Comparison of ENCODE assay signal across 19 cellular contexts in genomic region chr6:41459738-41460137, GRCh38.
A peak's percentile ranks its signal among the peaks of the same experiment; 100 is the strongest.
DNase-seq lines count a peak whose midpoint lies in the region; ATAC-seq and TF ChIP-seq lines count a peak whose summit lies in the region.
"Had no signal": no experiment of that assay in that cellular context is flagged by ENCODE, and none has a peak within 500 bp of the region (broad histone marks: within the 10 kb centered on the region; RNA-seq: fewer than 3 reads in every experiment).

No MANE protein-coding gene starts in this region.

- H3K36me3 Mint-ChIP-seq in activated CD4-positive, alpha-beta memory T cell treated with anti-CD3 and anti-CD28 coated beads for 36 hours = no peaks in the 10 kb centered on the region
- no peaks in the 10 kb centered on the region for H3K36me3 Mint-ChIP-seq in activated CD4-positive, alpha-beta memory T cell treated with anti-CD3 and anti-CD28 coated beads, Interleukin-2, amount 10 ng/mL, durations not matched to agents 7 days and 5 days (ENCODE audit: low read depth)

- CTCF ChIA-PET in activated CD4-positive, alpha-beta memory T cell treated with anti-CD3 and anti-CD28 coated beads for 36 hours (lab: Charles Lee) = interaction anchor here (1.4 kb wide), 1 partner anchor 15 kb away, joined by 3 read pairs; no protein-coding TSS in a partner anchor
- CTCF ChIA-PET in activated CD4-positive, alpha-beta memory T cell treated with anti-CD3 and anti-CD28 coated beads, Interleukin-2, amount 10 ng/mL, durations not matched to agents 7 days and 5 days (lab: Charles Lee) = no interaction called here
- CTCF ChIA-PET in PC-9 (lab: Charles Lee) = no interaction called here

- no peak overlapping the region for H3K4me3 Mint-ChIP-seq in activated CD4-positive, alpha-beta memory T cell treated with anti-CD3 and anti-CD28 coated beads for 36 hours
- no peak overlapping the region for H3K4me3 Mint-ChIP-seq in activated CD4-positive, alpha-beta memory T cell treated with anti-CD3 and anti-CD28 coated beads, Interleukin-2, amount 10 ng/mL, durations not matched to agents 7 days and 5 days
- H3K4me3 Mint-ChIP-seq: CD4-positive, alpha-beta T cell had no signal

- H3K79me2 ChIP-seq in PC-9 (ENCODE audit: low read depth) = no peaks in the 10 kb centered on the region

- no peak for DNase-seq in activated CD4-positive, alpha-beta memory T cell treated with anti-CD3 and anti-CD28 coated beads for 36 hours
- no peak for DNase-seq in activated CD4-positive, alpha-beta memory T cell treated with anti-CD3 and anti-CD28 coated beads, Interleukin-2, amount 10 ng/mL, durations not matched to agents 7 days and 5 days
- peak in 1 of 2 experiments; percentile 42 for DNase-seq in PC-9
- DNase-seq in mucosa of descending colon = no peak
- no peak for DNase-seq in NCI-H2227 (lab: John Stamatoyannopoulos, UW; ENCODE audit: unreplicated experiment)
- DNase-seq in activated CD4-positive, CD25-positive, alpha-beta regulatory T cell (lab: John Stamatoyannopoulos, UW) = no peak
- DNase-seq: AML-193; CD4-positive, alpha-beta T cell; DMS153; DMS79; GDM1; GM23248; IMR-90 had no signal

- H3K4me2 ChIP-seq in PC-9 = 0 out of 2 replicates have a peak overlapping the region, but pooled peaks have one; percentile 13
- H3K4me2 ChIP-seq: A549 had no signal

- H3K4me1 ChIP-seq in PC-9 (replicated peaks; ENCODE audit: insufficient read depth) (peaks cover 11% of the 10 kb centered on the region), mucosa of descending colon (ENCODE audit: low read depth) (peaks cover 7% of the 10 kb centered on the region)

- H2AFZ ChIP-seq in PC-9 = no peak overlapping the region
- H2AFZ ChIP-seq: GM23248 had no signal

- no peak overlapping the region for H3K27ac ChIP-seq in PC-9
- H3K27ac ChIP-seq: 22Rv1, A549, C4-2B, GM23248, HL-60 had no signal

- no peaks in the 10 kb centered on the region for H3K9me2 ChIP-seq in PC-9 (ENCODE audit: insufficient read depth)

- intact Hi-C loops in activated CD4-positive, alpha-beta memory T cell treated with anti-CD3 and anti-CD28 coated beads for 36 hours (cut with micrococcal nuclease) = no loop called here
- intact Hi-C loops in PC-9 (cut with micrococcal nuclease; ENCODE audit: unreplicated experiment) (no loop called here), mucosa of descending colon (cut with DNase I, micrococcal nuclease) (loop anchor here (5.0 to 10.0 kb wide), 2 partner anchors 133 to 135 kb away; no protein-coding TSS in a partner anchor)

- no peaks in the 10 kb centered on the region for H3K4me1 Mint-ChIP-seq in activated CD4-positive, alpha-beta memory T cell treated with anti-CD3 and anti-CD28 coated beads for 36 hours (ENCODE audit: low read depth)
- H3K4me1 Mint-ChIP-seq in activated CD4-positive, alpha-beta memory T cell treated with anti-CD3 and anti-CD28 coated beads, Interleukin-2, amount 10 ng/mL, durations not matched to agents 7 days and 5 days = no peaks in the 10 kb centered on the region

- H3K4me3 ChIP-seq in PC-9 = no peak overlapping the region
- H3K4me3 ChIP-seq in mucosa of descending colon = no peak overlapping the region
- H3K4me3 ChIP-seq: A549, GM23248, HAP-1 had no signal

- no peak for TF ChIP-seq CTCF in PC-9 (conservative IDR thresholded peaks at IDR 0.05)
- TF ChIP-seq CTCF in mucosa of descending colon (IDR thresholded peaks at IDR 0.05) = no peak

- no peaks in the 10 kb centered on the region for H4K20me1 ChIP-seq in PC-9 (ENCODE audit: insufficient read depth)

- H3F3A ChIP-seq in PC-9 (ENCODE audit: insufficient read depth, low read depth) = no peaks in the 10 kb centered on the region

- H3K9me3 ChIP-seq in PC-9 (ENCODE audit: insufficient read depth, low read depth) (no peaks in the 10 kb centered on the region), mucosa of descending colon (no peaks in the 10 kb centered on the region)
- H3K9me3 ChIP-seq: A549, HAP-1 had no signal

- ATAC-seq in mucosa of descending colon (peak; percentile 16), HG03196 (IDR thresholded peaks at IDR 0.05; ENCODE audit: unreplicated experiment) (no peak)
- ATAC-seq: A549 had no signal

- POLR2A ChIA-PET in activated CD4-positive, alpha-beta memory T cell treated with anti-CD3 and anti-CD28 coated beads for 36 hours (lab: Charles Lee) = no interaction called here
- POLR2A ChIA-PET in activated CD4-positive, alpha-beta memory T cell treated with anti-CD3 and anti-CD28 coated beads, Interleukin-2, amount 10 ng/mL, durations not matched to agents 7 days and 5 days (lab: Charles Lee) = no interaction called here
- POLR2A ChIA-PET in PC-9 (lab: Charles Lee; ENCODE audit: unreplicated experiment) = no interaction called here

- no TSS peak for BruUV-seq in PC-9 (replicated peaks; lab: Mats Ljungman, UMichigan)

- H3K36me3 ChIP-seq in PC-9 (ENCODE audit: low read depth) = no peaks in the 10 kb centered on the region
- H3K36me3 ChIP-seq in mucosa of descending colon (ENCODE audit: low read depth) = no peaks in the 10 kb centered on the region
- H3K36me3 ChIP-seq: HAP-1 had no signal

- H3K27me3 ChIP-seq in PC-9 (ENCODE audit: insufficient read depth, low read depth) = peaks cover 13% of the 10 kb centered on the region; the same call in 1 of the 2 replicates

- peak overlapping the region; percentile 31 for H3K27ac Mint-ChIP-seq in activated CD4-positive, alpha-beta memory T cell treated with anti-CD3 and anti-CD28 coated beads for 36 hours
- no peak overlapping the region for H3K27ac Mint-ChIP-seq in activated CD4-positive, alpha-beta memory T cell treated with anti-CD3 and anti-CD28 coated beads, Interleukin-2, amount 10 ng/mL, durations not matched to agents 7 days and 5 days
- H3K27ac Mint-ChIP-seq: CD4-positive, alpha-beta T cell had no signal

- H3K27me3 Mint-ChIP-seq in activated CD4-positive, alpha-beta memory T cell treated with anti-CD3 and anti-CD28 coated beads for 36 hours = peaks cover 15% of the 10 kb centered on the region
- H3K27me3 Mint-ChIP-seq in activated CD4-positive, alpha-beta memory T cell treated with anti-CD3 and anti-CD28 coated beads, Interleukin-2, amount 10 ng/mL, durations not matched to agents 7 days and 5 days = peaks cover 28% of the 10 kb centered on the region

- no peaks in the 10 kb centered on the region for H3K9me3 Mint-ChIP-seq in activated CD4-positive, alpha-beta memory T cell treated with anti-CD3 and anti-CD28 coated beads for 36 hours
- H3K9me3 Mint-ChIP-seq in activated CD4-positive, alpha-beta memory T cell treated with anti-CD3 and anti-CD28 coated beads, Interleukin-2, amount 10 ng/mL, durations not matched to agents 7 days and 5 days = no peaks in the 10 kb centered on the region
- H3K9me3 Mint-ChIP-seq: CD4-positive, alpha-beta T cell had no signal

Comparison
In these comparisons a context has a peak if more than half of its experiments do, and no peak if none do; other contexts are left out.
1. intact Hi-C loops: an anchor here in mucosa of descending colon (5.0 to 10.0 kb wide); none called in activated CD4-positive, alpha-beta memory T cell treated with anti-CD3 and anti-CD28 coated beads for 36 hours and PC-9.